In genomic region chr15:50117628-50118027, GRCh38 we compare ENCODE assay signal across 16 cellular contexts. TPM values are rescaled to one million over a fixed set of nuclear protein-coding genes. Genes with fewer than 3 reads are reported as not detected.
DNase-seq lines count a peak whose midpoint lies in the region; ATAC-seq and TF ChIP-seq lines count a peak whose summit lies in the region.
"Had no signal": no experiment of that assay in that cellular context is flagged by ENCODE, and none has a peak within 500 bp of the region (broad histone marks: within the 10 kb centered on the region; RNA-seq: fewer than 3 reads in every experiment).

No MANE protein-coding gene starts in this region.

- no peaks in the 10 kb centered on the region for H3K36me3 ChIP-seq in HEK293 (ENCODE audit: control insufficient read depth in 2 of 2, insufficient read depth in 1 of 2, low read length in 2 of 2)

- H3K27me3 Mint-ChIP-seq in activated CD4-positive, alpha-beta memory T cell treated with anti-CD3 and anti-CD28 coated beads, Interleukin-2, amount 10 ng/mL, durations not matched to agents 7 days and 5 days = peaks cover 2% of the 10 kb centered on the region
- peaks cover 16% of the 10 kb centered on the region for H3K27me3 Mint-ChIP-seq in activated CD4-positive, alpha-beta memory T cell treated with anti-CD3 and anti-CD28 coated beads for 36 hours
- H3K27me3 Mint-ChIP-seq in activated T-helper 1 cell treated with anti-CD3 and anti-CD28 coated beads, Interleukin-12 subunit alpha, Interleukin-12 subunit beta, Interleukin-2, Interleukin-4 antibody, amounts not matched to agents 30 ng/mL and 10 ng/mL and 1 ng/mL, durations not matched to agents 14 hours and 24 hours and 36 hours (ENCODE audit: insufficient read depth) = no peaks in the 10 kb centered on the region
- H3K27me3 Mint-ChIP-seq in endothelial cell (ENCODE audit: unreplicated experiment) = peaks cover 3% of the 10 kb centered on the region

- H3K9me3 ChIP-seq in HEK293 (ENCODE audit: control insufficient read depth, insufficient read depth, low read depth, low read length) = no peaks in the 10 kb centered on the region

- CTCF ChIA-PET in activated CD4-positive, alpha-beta memory T cell treated with anti-CD3 and anti-CD28 coated beads, Interleukin-2, amount 10 ng/mL, durations not matched to agents 7 days and 5 days (lab: Charles Lee) = interaction anchor here (0.9 to 2.8 kb wide), 2 partner anchors 14 to 28 kb away, joined by 3 to 6 read pairs; no protein-coding TSS in a partner anchor
- CTCF ChIA-PET in activated CD4-positive, alpha-beta memory T cell treated with anti-CD3 and anti-CD28 coated beads for 36 hours (lab: Charles Lee) = interaction anchor here (0.7 to 1.6 kb wide), 3 partner anchors 17 to 242 kb away, joined by 3 to 6 read pairs (median 3); no protein-coding TSS in a partner anchor
- CTCF ChIA-PET in HEK293 (lab: Yijun Ruan, JAX) = interaction anchor here (0.6 to 1.5 kb wide), 3 partner anchors 11 to 27 kb away, joined by 3 to 4 read pairs (median 4); no protein-coding TSS in a partner anchor

- ATAC-seq in HG03469 (IDR thresholded peaks at IDR 0.05; ENCODE audit: unreplicated experiment) = no peak

- H3K4me3 ChIP-seq in HEK293 (ENCODE audit: low read depth, low read length) = no peak overlapping the region

- intact Hi-C loops in activated CD4-positive, alpha-beta memory T cell treated with anti-CD3 and anti-CD28 coated beads for 36 hours (cut with micrococcal nuclease) = no loop called here
- intact Hi-C loops in activated T-helper 1 cell treated with anti-CD3 and anti-CD28 coated beads, Interleukin-12 subunit alpha, Interleukin-12 subunit beta, Interleukin-2, Interleukin-4 antibody, amounts not matched to agents 30 ng/mL and 10 ng/mL and 1 ng/mL, durations not matched to agents 14 hours and 24 hours and 36 hours (cut with micrococcal nuclease) = no loop called here

- H3K36me3 Mint-ChIP-seq in activated CD4-positive, alpha-beta memory T cell treated with anti-CD3 and anti-CD28 coated beads, Interleukin-2, amount 10 ng/mL, durations not matched to agents 7 days and 5 days (ENCODE audit: low read depth) = peaks cover 12% of the 10 kb centered on the region
- peaks cover 1% of the 10 kb centered on the region for H3K36me3 Mint-ChIP-seq in activated CD4-positive, alpha-beta memory T cell treated with anti-CD3 and anti-CD28 coated beads for 36 hours
- H3K36me3 Mint-ChIP-seq in activated T-helper 1 cell treated with anti-CD3 and anti-CD28 coated beads, Interleukin-12 subunit alpha, Interleukin-12 subunit beta, Interleukin-2, Interleukin-4 antibody, amounts not matched to agents 30 ng/mL and 10 ng/mL and 1 ng/mL, durations not matched to agents 14 hours and 24 hours and 36 hours (ENCODE audit: low read depth) = peaks cover 49% of the 10 kb centered on the region
- H3K36me3 Mint-ChIP-seq in endothelial cell (ENCODE audit: low read depth, unreplicated experiment) = peaks cover 7% of the 10 kb centered on the region

- no peaks in the 10 kb centered on the region for H3K4me1 ChIP-seq in HEK293 (ENCODE audit: control insufficient read depth, insufficient read depth, low read length)

- TF ChIP-seq CTCF in HEK293 (tag by site-specific recombination; IDR thresholded peaks at IDR 0.05) (no peak), endothelial cell (IDR thresholded peaks at IDR 0.05; ENCODE audit: unreplicated experiment) (no peak)

- no peak for DNase-seq in activated CD4-positive, alpha-beta memory T cell treated with anti-CD3 and anti-CD28 coated beads, Interleukin-2, amount 10 ng/mL, durations not matched to agents 7 days and 5 days
- no peak for DNase-seq in activated CD4-positive, alpha-beta memory T cell treated with anti-CD3 and anti-CD28 coated beads for 36 hours
- DNase-seq in activated T-helper 1 cell treated with anti-CD3 and anti-CD28 coated beads, Interleukin-12 subunit alpha, Interleukin-12 subunit beta, Interleukin-2, Interleukin-4 antibody, amounts not matched to agents 30 ng/mL and 10 ng/mL and 1 ng/mL, durations not matched to agents 14 hours and 24 hours and 36 hours (ENCODE audit: low spot score) = no peak
- DNase-seq in endothelial cell (ENCODE audit: low spot score) (no peak), AML-193 (lab: John Stamatoyannopoulos, UW) (no peak), DMS114 treated with DMSO at 0.1 percent for 48 hours (lab: John Stamatoyannopoulos, UW; ENCODE audit: unreplicated experiment) (no peak)
- DNase-seq: CD8-positive, alpha-beta memory T cell; DMS79 treated with DMSO at 0.1 percent for 48 hours; H9; NCI-H1436 treated with DMSO at 0.1 percent for 48 hours; NCI-H2081; NCI-H774; RPMI8226 had no signal

- peaks cover 3% of the 10 kb centered on the region for H3K9me3 Mint-ChIP-seq in activated CD4-positive, alpha-beta memory T cell treated with anti-CD3 and anti-CD28 coated beads, Interleukin-2, amount 10 ng/mL, durations not matched to agents 7 days and 5 days
- no peaks in the 10 kb centered on the region for H3K9me3 Mint-ChIP-seq in activated CD4-positive, alpha-beta memory T cell treated with anti-CD3 and anti-CD28 coated beads for 36 hours
- H3K9me3 Mint-ChIP-seq in activated T-helper 1 cell treated with anti-CD3 and anti-CD28 coated beads, Interleukin-12 subunit alpha, Interleukin-12 subunit beta, Interleukin-2, Interleukin-4 antibody, amounts not matched to agents 30 ng/mL and 10 ng/mL and 1 ng/mL, durations not matched to agents 14 hours and 24 hours and 36 hours = peaks cover 6% of the 10 kb centered on the region
- no peaks in the 10 kb centered on the region for H3K9me3 Mint-ChIP-seq in endothelial cell (ENCODE audit: unreplicated experiment)

- H3K27ac ChIP-seq in HEK293 (ENCODE audit: extremely low read depth, low read depth, low read length) = no peak overlapping the region

- H3K4me1 Mint-ChIP-seq in activated CD4-positive, alpha-beta memory T cell treated with anti-CD3 and anti-CD28 coated beads, Interleukin-2, amount 10 ng/mL, durations not matched to agents 7 days and 5 days = peaks cover 59% of the 10 kb centered on the region
- H3K4me1 Mint-ChIP-seq in activated CD4-positive, alpha-beta memory T cell treated with anti-CD3 and anti-CD28 coated beads for 36 hours (ENCODE audit: low read depth) = peaks cover 11% of the 10 kb centered on the region
- peaks cover 68% of the 10 kb centered on the region for H3K4me1 Mint-ChIP-seq in activated T-helper 1 cell treated with anti-CD3 and anti-CD28 coated beads, Interleukin-12 subunit alpha, Interleukin-12 subunit beta, Interleukin-2, Interleukin-4 antibody, amounts not matched to agents 30 ng/mL and 10 ng/mL and 1 ng/mL, durations not matched to agents 14 hours and 24 hours and 36 hours (ENCODE audit: low read depth)
- H3K4me1 Mint-ChIP-seq in endothelial cell (ENCODE audit: unreplicated experiment) = peaks cover 41% of the 10 kb centered on the region

- peak overlapping the region; percentile 70 for H3K27ac Mint-ChIP-seq in activated CD4-positive, alpha-beta memory T cell treated with anti-CD3 and anti-CD28 coated beads, Interleukin-2, amount 10 ng/mL, durations not matched to agents 7 days and 5 days
- H3K27ac Mint-ChIP-seq in activated CD4-positive, alpha-beta memory T cell treated with anti-CD3 and anti-CD28 coated beads for 36 hours = no peak overlapping the region
- H3K27ac Mint-ChIP-seq in activated T-helper 1 cell treated with anti-CD3 and anti-CD28 coated beads, Interleukin-12 subunit alpha, Interleukin-12 subunit beta, Interleukin-2, Interleukin-4 antibody, amounts not matched to agents 30 ng/mL and 10 ng/mL and 1 ng/mL, durations not matched to agents 14 hours and 24 hours and 36 hours = peak overlapping the region; percentile 91
- H3K27ac Mint-ChIP-seq in endothelial cell (ENCODE audit: unreplicated experiment) = peak overlapping the region; percentile 11
- H3K27ac Mint-ChIP-seq: CD8-positive, alpha-beta memory T cell had no signal

- POLR2A ChIA-PET in activated CD4-positive, alpha-beta memory T cell treated with anti-CD3 and anti-CD28 coated beads, Interleukin-2, amount 10 ng/mL, durations not matched to agents 7 days and 5 days (lab: Charles Lee) = interaction anchor here (4.8 kb wide), 1 partner anchor 17 kb away, joined by 34 read pairs; no protein-coding TSS in a partner anchor
- POLR2A ChIA-PET in activated CD4-positive, alpha-beta memory T cell treated with anti-CD3 and anti-CD28 coated beads for 36 hours (lab: Charles Lee) = no interaction called here
- POLR2A ChIA-PET in HEK293 (lab: Yijun Ruan, JAX) = no interaction called here

- peak overlapping the region; percentile 82 for H3K4me3 Mint-ChIP-seq in activated CD4-positive, alpha-beta memory T cell treated with anti-CD3 and anti-CD28 coated beads, Interleukin-2, amount 10 ng/mL, durations not matched to agents 7 days and 5 days
- H3K4me3 Mint-ChIP-seq in activated CD4-positive, alpha-beta memory T cell treated with anti-CD3 and anti-CD28 coated beads for 36 hours = no peak overlapping the region
- H3K4me3 Mint-ChIP-seq in activated T-helper 1 cell treated with anti-CD3 and anti-CD28 coated beads, Interleukin-12 subunit alpha, Interleukin-12 subunit beta, Interleukin-2, Interleukin-4 antibody, amounts not matched to agents 30 ng/mL and 10 ng/mL and 1 ng/mL, durations not matched to agents 14 hours and 24 hours and 36 hours = peak overlapping the region; percentile 97
- peak overlapping the region; percentile 64 for H3K4me3 Mint-ChIP-seq in endothelial cell (ENCODE audit: unreplicated experiment)
- H3K4me3 Mint-ChIP-seq: CD8-positive, alpha-beta memory T cell; H9; IgD-negative memory B cell had no signal

TF ChIP-seq in HEK293, 187 proteins besides CTCF, POLR2A, EP300 and RAD21 (continues in another document):
- TF ChIP-seq ZNF624 (tag by site-specific recombination; IDR thresholded peaks at IDR 0.05) (no peak), ZNF146 (tag by site-specific recombination; IDR thresholded peaks at IDR 0.05) (peak; percentile 56)

RNA-seq across cellular contexts. Expression of gene ATP8B4, which starts 1.4 kb away (rescaled TPM):
- total RNA-seq in activated CD4-positive, alpha-beta memory T cell treated with anti-CD3 and anti-CD28 coated beads, Interleukin-2, amount 10 ng/mL, durations not matched to agents 7 days and 5 days = 10 to 100 TPM; 19.9 to 20.7 TPM
- total RNA-seq in activated CD4-positive, alpha-beta memory T cell treated with anti-CD3 and anti-CD28 coated beads for 36 hours = 1 to 10 TPM; 2.7 to 4.2 TPM
- 49.7 and 52.9 TPM in 2 replicates for total RNA-seq in activated T-helper 1 cell treated with anti-CD3 and anti-CD28 coated beads, Interleukin-12 subunit alpha, Interleukin-12 subunit beta, Interleukin-2, Interleukin-4 antibody, amounts not matched to agents 30 ng/mL and 10 ng/mL and 1 ng/mL, durations not matched to agents 14 hours and 24 hours and 36 hours
- 45.8 TPM for total RNA-seq in endothelial cell (ENCODE audit: unreplicated experiment)
